15 cellular contexts compared by ENCODE assay signal in the genomic region with DNA sequence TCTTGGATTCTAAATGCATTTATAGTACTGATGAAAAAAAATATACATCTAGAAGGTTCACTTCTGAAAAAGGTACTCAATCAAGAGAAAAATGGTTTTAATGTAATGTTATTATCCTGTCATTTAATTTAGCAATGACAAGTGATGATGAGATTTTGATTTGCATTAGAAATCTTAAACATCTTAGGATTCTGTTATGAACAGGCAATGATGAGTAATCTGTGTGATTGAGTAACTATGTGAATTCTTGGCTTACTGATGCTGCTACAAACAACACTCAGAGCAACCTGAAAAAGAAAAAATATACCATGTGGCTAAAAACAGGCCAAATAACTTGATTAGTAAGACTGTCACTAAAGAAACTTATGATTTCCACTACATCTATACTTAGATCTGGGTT. TPM values are rescaled to one million over a fixed set of nuclear protein-coding genes. Genes with fewer than 3 reads are reported as not detected.
DNase-seq lines count a peak whose midpoint lies in the region; ATAC-seq, FAIRE-seq and TF ChIP-seq lines count a peak whose summit lies in the region.
"Had no signal": no experiment of that assay in that cellular context is flagged by ENCODE, and none has a peak within 500 bp of the region (broad histone marks: within the 10 kb centered on the region; RNA-seq: fewer than 3 reads in every experiment).

No MANE protein-coding gene starts in this region.

- peak; percentile 54 for TF ChIP-seq EP300 in neural cell (conservative IDR thresholded peaks at IDR 0.05; ENCODE audit: poor library complexity, severe bottlenecking)

- DNase-seq in NOMO-1 treated with DMSO at 0.1 percent for 48 hours (lab: John Stamatoyannopoulos, UW; ENCODE audit: unreplicated experiment): peak; percentile 48
- DNase-seq in NOMO-1 treated with dmso at 0.1 percent for 144 hours (lab: John Stamatoyannopoulos, UW; ENCODE audit: unreplicated experiment): no peak
- DNase-seq in HTR-8/SVneo (ENCODE audit: insufficient read length, low spot score): peak; percentile 51
- peak; percentile 82 for DNase-seq in mammary epithelial cell
- DNase-seq in hypothalamus (lab: John Stamatoyannopoulos, UW): no peak
- no peak for DNase-seq in central memory CD4-positive, alpha-beta T cell
- no peak for DNase-seq in WTC11 (ENCODE audit: low spot score)
- DNase-seq: 8988T; activated CD4-positive, CD25-positive, alpha-beta regulatory T cell; activated naive CD4-positive, alpha-beta T cell treated with anti-CD3 and anti-CD28 coated beads, Interleukin-2, amount 10 ng/mL, durations not matched to agents 7 days and 5 days; NCI-H1048 had no signal

- peak overlapping the region; percentile 41 for H3K27ac ChIP-seq in mammary epithelial cell (ENCODE audit: insufficient read depth, low read depth, low read length)
- H3K27ac ChIP-seq in neural cell (ENCODE audit: low read length): peak overlapping the region; percentile 44
- H3K27ac ChIP-seq: HL-60, right atrium auricular region had no signal

- no peaks in the 10 kb centered on the region for H3K9me2 ChIP-seq in neural cell (ENCODE audit: insufficient read depth, low read length)

- H3K4me1 Mint-ChIP-seq in WTC11: no peaks in the 10 kb centered on the region
- H3K4me1 Mint-ChIP-seq: activated naive CD4-positive, alpha-beta T cell treated with anti-CD3 and anti-CD28 coated beads, Interleukin-2, amount 10 ng/mL, durations not matched to agents 7 days and 5 days had no signal

- no peaks in the 10 kb centered on the region for H3K27me3 ChIP-seq in mammary epithelial cell (ENCODE audit: insufficient read depth, low read length)
- H3K27me3 ChIP-seq in neural cell (ENCODE audit: insufficient read depth, low read depth, low read length): no peaks in the 10 kb centered on the region
- H3K27me3 ChIP-seq: right atrium auricular region had no signal

- H2AFZ ChIP-seq in mammary epithelial cell (ENCODE audit: low read depth, low read length) (no peak overlapping the region), neural cell (ENCODE audit: low read depth, low read length) (no peak overlapping the region)

- H3K4me1 ChIP-seq in mammary epithelial cell (ENCODE audit: insufficient read depth, low read length): peaks cover 17% of the 10 kb centered on the region
- H3K4me1 ChIP-seq: right atrium auricular region had no signal

- intact Hi-C loops in mammary epithelial cell (cut with micrococcal nuclease): no loop called here

- no peak for TF ChIP-seq RAD21 in neural cell (conservative IDR thresholded peaks at IDR 0.05)

- H3K9me3 ChIP-seq in mammary epithelial cell (replicated peaks; ENCODE audit: insufficient read depth, low read length): no peaks in the 10 kb centered on the region
- H3K9me3 ChIP-seq in neural cell (ENCODE audit: low read length): peaks cover 4% of the 10 kb centered on the region

- no peak overlapping the region for H3K4me3 Mint-ChIP-seq in WTC11
- H3K4me3 Mint-ChIP-seq: activated naive CD4-positive, alpha-beta T cell treated with anti-CD3 and anti-CD28 coated beads, Interleukin-2, amount 10 ng/mL, durations not matched to agents 7 days and 5 days; mesothelial cell of epicardium had no signal

- no peaks in the 10 kb centered on the region for H3K36me3 ChIP-seq in mammary epithelial cell (ENCODE audit: insufficient read depth, low read length)
- H3K36me3 ChIP-seq in neural cell (ENCODE audit: insufficient read depth, low read length): peaks cover 6% of the 10 kb centered on the region
- H3K36me3 ChIP-seq: right atrium auricular region had no signal

- no TSS peak for BruUV-seq in mammary epithelial cell (replicated peaks; lab: Mats Ljungman, UMichigan)

- H3K36me3 Mint-ChIP-seq in WTC11: peaks cover 3% of the 10 kb centered on the region; the same call in 1 of the 2 replicates

- TF ChIP-seq CTCF in mammary epithelial cell (conservative IDR thresholded peaks at IDR 0.05 in 1 of 2, IDR thresholded peaks at IDR 0.05 in 1 of 2; ENCODE audit: extremely low read depth in 1 of 2, insufficient read depth in 1 of 2, low read depth in 1 of 2, low read length in 2 of 2) (no peak), neural cell (IDR thresholded peaks at IDR 0.05; ENCODE audit: poor library complexity, severe bottlenecking) (no peak), WTC11 (IDR thresholded peaks at IDR 0.05) (no peak)

- no peaks in the 10 kb centered on the region for H3F3A ChIP-seq in neural cell (ENCODE audit: insufficient read depth, low read length, poor library complexity, severe bottlenecking)

- H3K4me3 ChIP-seq in mammary epithelial cell (replicated peaks in 1 of 3; ENCODE audit: insufficient read depth in 1 of 3, low read depth in 2 of 3, low read length in 3 of 3): no peak overlapping the region
- no peak overlapping the region for H3K4me3 ChIP-seq in neural cell (ENCODE audit: low read length)
- H3K4me3 ChIP-seq: right atrium auricular region had no signal

- no peak for FAIRE-seq in HTR-8/SVneo (lab: Jason Lieb, UNC)

- in situ Hi-C loops in mammary epithelial cell (cut with MboI; ENCODE audit: low sequenced_read_pairs in 2 of 2): no loop called here

- H3K9me3 Mint-ChIP-seq in WTC11: peaks cover 33% of the 10 kb centered on the region

- CTCF ChIA-PET in mammary epithelial cell (lab: Charles Lee; ENCODE audit: low non-redundant PET) (no interaction called here), WTC11 (lab: Charles Lee) (interaction anchor here (0.7 kb wide), 1 partner anchor 176 kb away, joined by 3 read pairs; no protein-coding TSS in a partner anchor)

- H3K27ac Mint-ChIP-seq in WTC11: no peak overlapping the region
- H3K27ac Mint-ChIP-seq: activated naive CD4-positive, alpha-beta T cell treated with anti-CD3 and anti-CD28 coated beads, Interleukin-2, amount 10 ng/mL, durations not matched to agents 7 days and 5 days; mesothelial cell of epicardium had no signal

- dilution Hi-C loops in mammary epithelial cell (cut with HindIII; ENCODE audit: low sequenced_read_pairs): no loop called here

- H3K9ac ChIP-seq in mammary epithelial cell (ENCODE audit: insufficient read depth, low read length) (no peak overlapping the region), neural cell (ENCODE audit: low read length) (no peak overlapping the region)

- H3K4me2 ChIP-seq in mammary epithelial cell (ENCODE audit: insufficient read depth, low read depth, low read length): no peak overlapping the region
- no peak overlapping the region for H3K4me2 ChIP-seq in neural cell (ENCODE audit: low read length)

- H4K20me1 ChIP-seq in mammary epithelial cell (ENCODE audit: insufficient read depth, low read length): no peaks in the 10 kb centered on the region
- no peaks in the 10 kb centered on the region for H4K20me1 ChIP-seq in neural cell (ENCODE audit: insufficient read depth)

- no peak for ATAC-seq in WTC11

- peaks cover 64% of the 10 kb centered on the region for H3K27me3 Mint-ChIP-seq in WTC11 (ENCODE audit: low read depth)

- H3K79me2 ChIP-seq in mammary epithelial cell (ENCODE audit: insufficient read depth, low read length) (no peaks in the 10 kb centered on the region), neural cell (replicated peaks; ENCODE audit: insufficient read depth, low read length) (no peaks in the 10 kb centered on the region)

- POLR2A ChIA-PET in WTC11 (lab: Charles Lee): no interaction called here

TF ChIP-seq in neural cell, 6 proteins besides CTCF, POLR2A, EP300 and RAD21:
- TF ChIP-seq SMC3 (conservative IDR thresholded peaks at IDR 0.05; ENCODE audit: poor library complexity) (no peak), POLR2AphosphoS5 (IDR thresholded peaks at IDR 0.05) (no peak), MXI1 (conservative IDR thresholded peaks at IDR 0.05; ENCODE audit: poor library complexity, severe bottlenecking) (no peak), EZH2 (IDR thresholded peaks at IDR 0.05; ENCODE audit: borderline replicate concordance, insufficient read depth, low read length, poor library complexity, severe bottlenecking) (no peak)

TF ChIP-seq in WTC11, 78 proteins besides CTCF, POLR2A, EP300 and RAD21:
- TF ChIP-seq, protein P1, sequence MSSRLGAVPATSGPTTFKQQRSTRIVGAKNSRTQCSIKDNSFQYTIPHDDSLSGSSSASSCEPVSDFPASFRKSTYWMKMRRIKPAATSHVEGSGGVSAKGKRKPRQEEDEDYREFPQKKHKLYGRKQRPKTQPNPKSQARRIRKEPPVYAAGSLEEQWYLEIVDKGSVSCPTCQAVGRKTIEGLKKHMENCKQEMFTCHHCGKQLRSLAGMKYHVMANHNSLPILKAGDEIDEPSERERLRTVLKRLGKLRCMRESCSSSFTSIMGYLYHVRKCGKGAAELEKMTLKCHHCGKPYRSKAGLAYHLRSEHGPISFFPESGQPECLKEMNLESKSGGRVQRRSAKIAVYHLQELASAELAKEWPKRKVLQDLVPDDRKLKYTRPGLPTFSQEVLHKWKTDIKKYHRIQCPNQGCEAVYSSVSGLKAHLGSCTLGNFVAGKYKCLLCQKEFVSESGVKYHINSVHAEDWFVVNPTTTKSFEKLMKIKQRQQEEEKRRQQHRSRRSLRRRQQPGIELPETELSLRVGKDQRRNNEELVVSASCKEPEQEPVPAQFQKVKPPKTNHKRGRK (CRISPR knock-in tag; IDR thresholded peaks at IDR 0.05; ENCODE audit: borderline replicate concordance): no peak

RNA-seq across cellular contexts. Expression of gene RBKS, which starts 30.1 kb away (rescaled TPM):
- 1 to 10 TPM; 1.1 to 3.8 TPM for total RNA-seq in mammary epithelial cell
- 1.9 TPM for polyA plus RNA-seq in mammary epithelial cell
- polyA minus RNA-seq in mammary epithelial cell: not detected
- 4.0 and 5.4 TPM in 2 replicates for polyA plus RNA-seq in neural cell
- 3.7 and 4.9 TPM in 2 replicates for polyA minus RNA-seq in neural cell
- total RNA-seq in WTC11 (2021): 1.2 to 1.7 TPM (median 1.6 TPM) in 3 replicates

RNA-seq across cellular contexts. Expression of gene BABAM2, which starts 30.4 kb away (rescaled TPM):
- total RNA-seq in mammary epithelial cell: 10 to 100 TPM; 27.9 to 35.0 TPM
- 21.8 TPM for polyA plus RNA-seq in mammary epithelial cell
- polyA minus RNA-seq in mammary epithelial cell: 31.3 TPM
- polyA plus RNA-seq in neural cell: 15.3 and 15.7 TPM in 2 replicates
- polyA minus RNA-seq in neural cell: 22.4 and 25.6 TPM in 2 replicates
- total RNA-seq in WTC11 (2021): 16.5 to 21.5 TPM (median 21.0 TPM) in 3 replicates

Comparison
In these comparisons a context has a peak if more than half of its experiments do, and no peak if none do; other contexts are left out.
1. DNase-seq: peak in NOMO-1 treated with DMSO at 0.1 percent for 48 hours (single experiment), HTR-8/SVneo (single experiment) and mammary epithelial cell (single experiment); none in NOMO-1 treated with dmso at 0.1 percent for 144 hours (single experiment), hypothalamus (0 of 51), central memory CD4-positive, alpha-beta T cell (single experiment) and WTC11 (single experiment).